8 cellular contexts compared by ENCODE assay signal in the genomic region with DNA sequence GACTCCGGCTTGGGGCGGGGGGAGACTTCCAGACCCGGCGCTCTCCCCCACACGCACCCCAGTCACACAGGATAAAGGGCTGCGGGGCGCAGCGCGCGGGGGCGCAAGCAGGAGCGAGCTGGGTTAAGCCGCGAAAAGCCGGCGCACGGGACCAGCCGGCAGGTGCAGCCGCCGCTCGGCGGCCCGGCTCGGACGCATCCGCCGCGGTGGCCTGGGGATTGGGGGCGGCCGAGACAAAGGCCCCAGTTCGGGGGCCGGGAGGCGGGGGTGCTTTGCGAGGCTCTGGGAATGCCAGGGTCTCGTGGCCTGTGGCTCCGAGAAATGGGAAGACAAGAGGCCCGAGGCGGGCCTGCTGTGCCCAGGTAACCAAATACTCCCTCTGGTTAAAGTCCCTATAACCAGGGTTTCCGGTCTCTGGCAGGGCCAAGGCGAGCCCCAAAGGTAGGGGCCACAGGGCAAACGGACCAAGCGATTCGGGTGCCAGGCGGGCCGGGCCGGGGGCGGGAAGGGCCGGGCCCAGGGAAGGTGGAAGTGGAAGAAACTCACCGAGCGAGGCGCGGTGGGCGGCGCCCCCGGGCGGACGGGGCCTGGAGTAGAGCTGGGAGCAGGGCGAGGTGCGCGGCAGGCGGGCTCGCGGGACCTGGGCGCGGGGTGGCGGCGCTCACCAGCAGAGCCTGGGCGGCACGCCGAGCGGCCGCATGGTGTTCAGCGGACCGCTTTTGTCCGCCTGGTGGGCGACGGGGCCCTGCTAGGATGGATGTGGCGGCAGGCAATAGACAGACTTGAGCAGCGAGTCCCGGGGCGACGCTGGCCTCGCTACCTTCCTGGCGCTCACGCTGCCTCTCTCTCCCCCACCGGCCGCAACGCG. TPM values are rescaled to one million over a fixed set of nuclear protein-coding genes. Genes with fewer than 3 reads are reported as not detected.
DNase-seq lines count a peak whose midpoint lies in the region; ATAC-seq and TF ChIP-seq lines count a peak whose summit lies in the region.

A gene (minus strand): TSS at position 849 of the 868 bp plus-strand sequence. CDS start 6,170 bp downstream, outside the sequence.

- in situ Hi-C loops in endometrial microvascular endothelial cells (cut with HindIII; ENCODE audit: inconsistent ontology term, low pct_unique_long_range_greater_than_20kb, low sequenced_read_pairs): loop anchor here (10.0 kb wide), 1 partner anchor 68 kb away; no protein-coding TSS in a partner anchor

- peak; percentile 71 for TF ChIP-seq POLR2A in prostate gland (IDR thresholded peaks at IDR 0.05)

- no peaks in the 10 kb centered on the region for H3K36me3 Mint-ChIP-seq in T-helper 2 cell treated with Interferon-gamma antibody and Interleukin-4, amounts not matched to agents 5 μg/mL and 100 μg/mL, for 36 hours (ENCODE audit: low read depth)

- H3K4me3 Mint-ChIP-seq in T-helper 2 cell treated with Interferon-gamma antibody and Interleukin-4, amounts not matched to agents 5 μg/mL and 100 μg/mL, for 36 hours: no peak within 1 kb of the TSS

- H3K9me3 ChIP-seq in prostate gland: no peaks in the 10 kb centered on the region

- POLR2A ChIA-PET in GM10248 (lab: Yijun Ruan, JAX): no interaction called here

- peaks cover 69% of the 10 kb centered on the region for H3K27me3 Mint-ChIP-seq in T-helper 2 cell treated with Interferon-gamma antibody and Interleukin-4, amounts not matched to agents 5 μg/mL and 100 μg/mL, for 36 hours (ENCODE audit: low read depth)

- no peaks in the 10 kb centered on the region for H3K9me3 Mint-ChIP-seq in T-helper 2 cell treated with Interferon-gamma antibody and Interleukin-4, amounts not matched to agents 5 μg/mL and 100 μg/mL, for 36 hours

- TF ChIP-seq CTCF in GM10248 (IDR thresholded peaks at IDR 0.05; ENCODE audit: control extremely low read depth, extremely low read depth, low read depth, missing control alignments) (peak; percentile 15), prostate gland (IDR thresholded peaks at IDR 0.05) (peak in 1 of 4 experiments; percentile 46)

- H3K27me3 ChIP-seq in prostate gland (replicated peaks; ENCODE audit: insufficient read depth): no peaks in the 10 kb centered on the region

- H3K4me1 ChIP-seq in prostate gland (replicated peaks): no peaks in the 10 kb centered on the region

- no peak for ATAC-seq in HG02642 (IDR thresholded peaks at IDR 0.05; ENCODE audit: poor library complexity, unreplicated experiment)

- peak within 1 kb of the TSS; percentile 85 to 93 for H3K4me3 ChIP-seq in prostate gland

- CTCF ChIA-PET in GM10248 (lab: Yijun Ruan, JAX): interaction anchor here (1.4 to 1.5 kb wide), 2 partner anchors 65 to 125 kb away, joined by 3 read pairs; no protein-coding TSS in a partner anchor

- no peak within 1 kb of the TSS for H3K27ac Mint-ChIP-seq in T-helper 2 cell treated with Interferon-gamma antibody and Interleukin-4, amounts not matched to agents 5 μg/mL and 100 μg/mL, for 36 hours

- no peak for DNase-seq in GM10248 (ENCODE audit: extremely low spot score)
- DNase-seq in NCI-H69 (lab: John Stamatoyannopoulos, UW): peak; percentile 60
- DNase-seq in prostate gland (ENCODE audit: low spot score): peak; percentile 59
- no peak for DNase-seq in T-helper 2 cell treated with Interferon-gamma antibody and Interleukin-4, amounts not matched to agents 5 μg/mL and 100 μg/mL, for 36 hours (ENCODE audit: low spot score)
- no peak for DNase-seq in NOMO-1 treated with DMSO at 0.1 percent for 48 hours (lab: John Stamatoyannopoulos, UW; ENCODE audit: unreplicated experiment)
- DNase-seq in foreskin melanocyte: no peak

- H3K4me1 Mint-ChIP-seq in T-helper 2 cell treated with Interferon-gamma antibody and Interleukin-4, amounts not matched to agents 5 μg/mL and 100 μg/mL, for 36 hours (ENCODE audit: low read depth): peaks cover 3% of the 10 kb centered on the region

- intact Hi-C loops in prostate gland (cut with DNase I): no loop called here

- WGBS in prostate gland: 3% methylated on average over 87 of the region's 89 CpGs

- no peaks in the 10 kb centered on the region for H3K36me3 ChIP-seq in prostate gland

- H3K27ac ChIP-seq in prostate gland: peak within 1 kb of the TSS; percentile 99

RNA-seq across cellular contexts. Expression of the gene that starts here (rescaled TPM):
- total RNA-seq in endometrial microvascular endothelial cells (ENCODE audit: inconsistent ontology term) (66.8 TPM), prostate gland (100 to 1,000 TPM; 181 to 275 TPM)

Comparison
In these comparisons a context has a peak if more than half of its experiments do, and no peak if none do; other contexts are left out.
1. DNase-seq: peak in NCI-H69 (single experiment) and prostate gland (single experiment); none in GM10248 (single experiment), T-helper 2 cell treated with Interferon-gamma antibody and Interleukin-4, amounts not matched to agents 5 μg/mL and 100 μg/mL, for 36 hours (single experiment), NOMO-1 treated with DMSO at 0.1 percent for 48 hours (single experiment) and foreskin melanocyte (single experiment).